27 cellular contexts compared by ENCODE assay signal in the genomic region with DNA sequence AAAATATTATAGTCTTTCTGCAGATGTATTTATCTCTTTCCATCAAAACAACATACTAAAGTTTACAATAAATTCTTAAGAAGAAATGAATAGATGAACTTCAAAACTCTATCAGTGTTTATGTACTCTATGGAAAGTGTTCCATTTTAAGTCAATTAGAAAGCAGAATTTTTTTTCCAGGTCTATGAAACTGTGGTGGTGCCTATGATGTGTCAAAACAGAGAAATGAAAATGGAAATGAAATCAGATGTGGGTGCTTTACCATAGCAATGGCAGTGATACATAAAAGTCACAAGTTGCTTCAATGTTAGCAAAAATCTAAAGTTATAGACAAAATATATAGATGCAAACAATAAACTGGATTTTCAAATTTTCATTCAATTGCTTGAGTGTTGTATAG.
"Had no signal": no experiment of that assay in that cellular context is flagged by ENCODE, and none has a peak within 500 bp of the region (broad histone marks: within the 10 kb centered on the region; RNA-seq: fewer than 3 reads in every experiment).

No MANE protein-coding gene starts in this region.

- H3K4me3 ChIP-seq: ascending aorta, breast epithelium, cardiac muscle cell, colonic mucosa, gastrocnemius medialis, heart left ventricle had no signal

- ATAC-seq: activated CD8-positive, alpha-beta T cell treated with anti-CD3 and anti-CD28 coated beads for 36 hours; activated T-cell treated with anti-CD3 and anti-CD28 coated beads, Interleukin-2, amount 50 U/mL, for 4 hours; esophagus mucosa; gastrocnemius medialis; heart left ventricle had no signal

- H3K27ac Mint-ChIP-seq: activated CD8-positive, alpha-beta T cell treated with anti-CD3 and anti-CD28 coated beads for 36 hours; activated naive CD4-positive, alpha-beta T cell treated with anti-CD3 and anti-CD28 coated beads for 36 hours; activated naive CD4-positive, alpha-beta T cell treated with anti-CD3 and anti-CD28 coated beads, Interleukin-2, amount 50 U/mL, for 72 hours; activated naive CD8-positive, alpha-beta T cell treated with anti-CD3 and anti-CD28 coated beads, Interleukin-2, amount 10 ng/mL, durations not matched to agents 7 days and 5 days; activated T-helper 2 cell treated with anti-CD3 and anti-CD28 coated beads, Interferon-gamma antibody, Interleukin-2, Interleukin-4, amounts not matched to agents 10 μg/mL and 5 μg/mL and 100 μg/mL, durations not matched to agents 14 hours and 24 hours and 36 hours; brain had no signal

- DNase-seq: activated CD4-positive, alpha-beta T cell treated with anti-CD3 and anti-CD28 coated beads for 48 hours; activated CD4-positive, alpha-beta T cell treated with anti-CD3 and anti-CD28 coated beads, Interleukin-2, amount 50 U/mL, for 1 hour; activated CD4-positive, alpha-beta T cell treated with anti-CD3 and anti-CD28 coated beads, Interleukin-2, amount 50 U/mL, for 48 hours; activated CD4-positive, CD25-positive, alpha-beta regulatory T cell; activated CD4-positive, CD25-positive, alpha-beta regulatory T cell treated with anti-CD3 and anti-CD28 coated beads, Interleukin-2, amount 50 U/mL, for 72 hours; activated CD8-positive, alpha-beta memory T cell treated with anti-CD3 and anti-CD28 coated beads for 24 hours; activated CD8-positive, alpha-beta T cell treated with anti-CD3 and anti-CD28 coated beads for 36 hours; activated effector memory CD4-positive, alpha-beta T cell treated with anti-CD3 and anti-CD28 coated beads, Interleukin-2, amount 50 U/mL, for 16 hours; activated naive CD4-positive, alpha-beta T cell treated with anti-CD3 and anti-CD28 coated beads for 36 hours; activated naive CD8-positive, alpha-beta T cell treated with anti-CD3 and anti-CD28 coated beads, Interleukin-2, amount 10 ng/mL, durations not matched to agents 7 days and 5 days; activated T-cell treated with anti-CD3 and anti-CD28 coated beads, Interleukin-2, amount 50 U/mL, for 4 hours; central memory CD4-positive, alpha-beta T cell; cerebellar nuclear complex; colonic mucosa; effector CD8-positive, alpha-beta T cell; foreskin fibroblast; gastrocnemius medialis; glutamatergic neuron; heart left ventricle; T-helper 2 cell had no signal

- H3K27me3 ChIP-seq: ascending aorta, breast epithelium, cardiac muscle cell, colonic mucosa, gastrocnemius medialis, heart left ventricle had no signal

- H3K36me3 ChIP-seq: ascending aorta, breast epithelium, cardiac muscle cell, colonic mucosa, heart left ventricle had no signal

- H3K27ac ChIP-seq: ascending aorta, breast epithelium, cardiac muscle cell, colonic mucosa, gastrocnemius medialis, heart left ventricle had no signal

- H3K4me3 Mint-ChIP-seq: activated CD8-positive, alpha-beta T cell treated with anti-CD3 and anti-CD28 coated beads for 36 hours; activated naive CD4-positive, alpha-beta T cell treated with anti-CD3 and anti-CD28 coated beads for 36 hours; activated naive CD8-positive, alpha-beta T cell treated with anti-CD3 and anti-CD28 coated beads, Interleukin-2, amount 10 ng/mL, durations not matched to agents 7 days and 5 days; activated T-cell treated with anti-CD3 and anti-CD28 coated beads, Interleukin-2, amount 50 U/mL, for 4 hours; brain had no signal

- H3K27me3 Mint-ChIP-seq: activated naive CD8-positive, alpha-beta T cell treated with anti-CD3 and anti-CD28 coated beads, Interleukin-2, amount 10 ng/mL, durations not matched to agents 7 days and 5 days had no signal

- H3K4me1 ChIP-seq: ascending aorta, breast epithelium, colonic mucosa, gastrocnemius medialis, heart left ventricle had no signal

- H3K4me1 Mint-ChIP-seq: brain had no signal
